ENCODE assay signal across 8 cellular contexts in genomic region chr19:17488593-17489391, GRCh38.
DNase-seq lines count a peak whose midpoint lies in the region; ATAC-seq lines count a peak whose summit lies in the region.

No MANE protein-coding gene starts in this region.

- ATAC-seq in GM21723 (IDR thresholded peaks at IDR 0.05; ENCODE audit: unreplicated experiment) (peak; percentile 68), GM21381 (IDR thresholded peaks at IDR 0.05; ENCODE audit: unreplicated experiment) (no peak)

- DNase-seq in RPMI8226 (peak; percentile 89), activated gamma-delta T cell (lab: John Stamatoyannopoulos, UW) (peak; percentile 39), foreskin melanocyte (no peak), middle frontal gyrus (ENCODE audit: extremely low spot score, low spot score) (no peak)
- peak; percentile 89 for DNase-seq in stimulated activated CD4-positive, alpha-beta T cell treated with anti-CD3 and anti-CD28 coated beads, Interleukin-1b, Interleukin-23, amount 100 ng/mL, for 48 hours

- peak overlapping the region; percentile 56 for H3K4me3 ChIP-seq in iPS-11a (ENCODE audit: low read depth, low read length)

Comparison
In these comparisons a context has a peak if more than half of its experiments do, and no peak if none do; other contexts are left out.
1. DNase-seq: peak in RPMI8226 (single experiment), activated gamma-delta T cell (single experiment) and stimulated activated CD4-positive, alpha-beta T cell treated with anti-CD3 and anti-CD28 coated beads, Interleukin-1b, Interleukin-23, amount 100 ng/mL, for 48 hours (single experiment); none in foreskin melanocyte (single experiment) and middle frontal gyrus (single experiment).